ENCODE assay signal across 25 cellular contexts in genomic region chr6:144485531-144485930, GRCh38.
DNase-seq lines count a peak whose midpoint lies in the region; ATAC-seq, FAIRE-seq and TF ChIP-seq lines count a peak whose summit lies in the region.
"Had no signal": no experiment of that assay in that cellular context is flagged by ENCODE, and none has a peak within 500 bp of the region (broad histone marks: within the 10 kb centered on the region; RNA-seq: fewer than 3 reads in every experiment).

No MANE protein-coding gene starts in this region.

- no peaks in the 10 kb centered on the region for H3K9me3 Mint-ChIP-seq in central memory CD8-positive, alpha-beta T cell
- no peaks in the 10 kb centered on the region for H3K9me3 Mint-ChIP-seq in natural killer cell treated with Interleukin-12 subunit alpha and Interleukin-12 subunit beta and Interleukin-15 and Interleukin-18, amount 100 ng/mL, for 72 hours
- no peaks in the 10 kb centered on the region for H3K9me3 Mint-ChIP-seq in activated T-cell treated with anti-CD3 and anti-CD28 coated beads, Interleukin-2, amount 50 U/mL, for 24 hours
- H3K9me3 Mint-ChIP-seq: CD8-positive, alpha-beta T cell; H9; HFFc6 had no signal

- in situ Hi-C loops in HepG2 (cut with HindIII; ENCODE audit: extremely low pct_ligation_motif_present, low pct_unique_long_range_greater_than_20kb), result no loop called here

- TF ChIP-seq RAD21 in HepG2 (CRISPR knock-in tag; IDR thresholded peaks at IDR 0.05), result no peak

- H3K9me3 ChIP-seq in HepG2 (ENCODE audit: low read length), result no peaks in the 10 kb centered on the region
- no peaks in the 10 kb centered on the region for H3K9me3 ChIP-seq in right lobe of liver
- H3K9me3 ChIP-seq: SJCRH30 had no signal

- no peak for FAIRE-seq in HepG2 (lab: Jason Lieb, UNC)
- FAIRE-seq: RCC 7860 had no signal

- peaks cover 5% of the 10 kb centered on the region for H3K4me1 Mint-ChIP-seq in central memory CD8-positive, alpha-beta T cell
- peaks cover 15 to 18% of the 10 kb centered on the region in 2 donors for H3K4me1 Mint-ChIP-seq in natural killer cell treated with Interleukin-12 subunit alpha and Interleukin-12 subunit beta and Interleukin-15 and Interleukin-18, amount 100 ng/mL, for 72 hours (ENCODE audit: low read depth in 2 of 2)
- H3K4me1 Mint-ChIP-seq in activated T-cell treated with anti-CD3 and anti-CD28 coated beads, Interleukin-2, amount 50 U/mL, for 24 hours (ENCODE audit: low read depth), result peaks cover 11% of the 10 kb centered on the region

- H3K27me3 Mint-ChIP-seq in central memory CD8-positive, alpha-beta T cell, result no peaks in the 10 kb centered on the region
- no peaks in the 10 kb centered on the region for H3K27me3 Mint-ChIP-seq in natural killer cell treated with Interleukin-12 subunit alpha and Interleukin-12 subunit beta and Interleukin-15 and Interleukin-18, amount 100 ng/mL, for 72 hours
- no peaks in the 10 kb centered on the region for H3K27me3 Mint-ChIP-seq in activated T-cell treated with anti-CD3 and anti-CD28 coated beads, Interleukin-2, amount 50 U/mL, for 24 hours

- H3K4me1 ChIP-seq in HepG2 (ENCODE audit: insufficient read depth, low read length), result peaks cover 14% of the 10 kb centered on the region
- H3K4me1 ChIP-seq in right lobe of liver, result no peaks in the 10 kb centered on the region
- H3K4me1 ChIP-seq: SJCRH30 had no signal

- H3K27me3 ChIP-seq in HepG2 (ENCODE audit: control insufficient read depth in 1 of 2, insufficient read depth in 2 of 2, low read length in 2 of 2), result no peaks in the 10 kb centered on the region
- no peaks in the 10 kb centered on the region for H3K27me3 ChIP-seq in right lobe of liver
- H3K27me3 ChIP-seq: SJCRH30 had no signal

- no peak for DNase-seq in HepG2 (ENCODE audit: low spot score)
- no peak for DNase-seq in right lobe of liver
- DNase-seq in central memory CD8-positive, alpha-beta T cell (ENCODE audit: low spot score in 2 of 2), result no peak
- DNase-seq in natural killer cell treated with Interleukin-12 subunit alpha and Interleukin-12 subunit beta and Interleukin-15 and Interleukin-18, amount 100 ng/mL, for 72 hours (ENCODE audit: low spot score), result no peak
- DNase-seq in NK-92 treated with Interleukin-12 subunit alpha and Interleukin-12 subunit beta, amount 100 ng/mL, for 24 hours (lab: John Stamatoyannopoulos, UW), result no peak
- DNase-seq in middle frontal gyrus (ENCODE audit: extremely low spot score, low spot score), result no peak
- DNase-seq in activated T-cell treated with anti-CD3 and anti-CD28 coated beads, Interleukin-2, amount 50 U/mL, for 24 hours, result no peak
- DNase-seq: ACHN; C1 segment of cervical spinal cord; CD8-positive, alpha-beta T cell; H9; HFFc6; MV-4-11; NCI-H1694; NCI-H2081; NCI-H2171; NCI-H345; NCI-H524 treated with DMSO at 0.1 percent for 48 hours; NCI-H82; SJCRH30 had no signal

- TF ChIP-seq POLR2A in HepG2 (IDR thresholded peaks at IDR 0.05; ENCODE audit: insufficient read depth in 1 of 2, low read depth in 2 of 2, low read length in 2 of 2) (no peak), right lobe of liver (IDR thresholded peaks at IDR 0.05) (no peak)

- 97% methylated on average over 4 of the region's 4 CpGs for WGBS in HepG2 (ENCODE audit: low lambda C conversion rate)
- WGBS in right lobe of liver (ENCODE audit: insufficient coverage, low coverage, low lambda C conversion rate, missing lambda C conversion rate), result 83% methylated on average over 1 of the region's 4 CpGs

- peaks cover 43% of the 10 kb centered on the region for H3K36me3 Mint-ChIP-seq in central memory CD8-positive, alpha-beta T cell (ENCODE audit: insufficient read depth)
- H3K36me3 Mint-ChIP-seq in natural killer cell treated with Interleukin-12 subunit alpha and Interleukin-12 subunit beta and Interleukin-15 and Interleukin-18, amount 100 ng/mL, for 72 hours, result peaks cover 16% of the 10 kb centered on the region
- H3K36me3 Mint-ChIP-seq in activated T-cell treated with anti-CD3 and anti-CD28 coated beads, Interleukin-2, amount 50 U/mL, for 24 hours (ENCODE audit: low read depth), result peaks cover 45% of the 10 kb centered on the region

- no peak overlapping the region for H3K9ac ChIP-seq in HepG2 (ENCODE audit: insufficient read depth, low read depth, low read length)
- H3K9ac ChIP-seq: KMS-11 had no signal

- no peak overlapping the region for H3K4me3 ChIP-seq in HepG2 (replicated peaks in 1 of 3; ENCODE audit: insufficient read depth in 1 of 3, low read depth in 2 of 3, low read length in 3 of 3)
- H3K4me3 ChIP-seq in right lobe of liver, result no peak overlapping the region
- H3K4me3 ChIP-seq: SJCRH30 had no signal

- H3K27ac Mint-ChIP-seq in central memory CD8-positive, alpha-beta T cell (ENCODE audit: low read depth), result peak overlapping the region; percentile 55
- H3K27ac Mint-ChIP-seq in natural killer cell treated with Interleukin-12 subunit alpha and Interleukin-12 subunit beta and Interleukin-15 and Interleukin-18, amount 100 ng/mL, for 72 hours, result peak overlapping the region; percentile 9 to 72
- H3K27ac Mint-ChIP-seq in activated T-cell treated with anti-CD3 and anti-CD28 coated beads, Interleukin-2, amount 50 U/mL, for 24 hours, result no peak overlapping the region
- H3K27ac Mint-ChIP-seq: CD8-positive, alpha-beta T cell; H9; HFFc6 had no signal

- no peak overlapping the region for H2AFZ ChIP-seq in HepG2 (ENCODE audit: low read length)

- no peaks in the 10 kb centered on the region for H4K20me1 ChIP-seq in HepG2 (ENCODE audit: insufficient read depth, low read length)

- ATAC-seq in HepG2 (no peak), right lobe of liver (no peak), HG03196 (IDR thresholded peaks at IDR 0.05; ENCODE audit: unreplicated experiment) (no peak)
- no peak for ATAC-seq in central memory CD8-positive, alpha-beta T cell (replicated peaks; ENCODE audit: extremely low read depth, poor library complexity, severe bottlenecking)
- ATAC-seq in natural killer cell treated with Interleukin-12 subunit alpha and Interleukin-12 subunit beta and Interleukin-15 and Interleukin-18, amount 100 ng/mL, for 72 hours, result no peak
- ATAC-seq: CD8-positive, alpha-beta T cell had no signal

- no peak for TF ChIP-seq CTCF in HepG2 (CRISPR knock-in tag; IDR thresholded peaks at IDR 0.05)
- TF ChIP-seq CTCF in right lobe of liver (IDR thresholded peaks at IDR 0.05), result no peak

- no peak overlapping the region for H3K4me2 ChIP-seq in HepG2 (ENCODE audit: low read depth, low read length)
- H3K4me2 ChIP-seq: KMS-11 had no signal

- CTCF ChIA-PET in HepG2 (lab: Yijun Ruan, JAX; ENCODE audit: low intra/inter-chr PET ratio, low total read pairs), result no interaction called here

- POLR2A ChIA-PET in HepG2 (lab: Yijun Ruan, JAX), result no interaction called here

- TSS peak; percentile 30 for BruUV-seq in HepG2 (replicated peaks; lab: Mats Ljungman, UMichigan)

- H3K27ac ChIP-seq in HepG2 (ENCODE audit: extremely low read length, insufficient read depth, low read length) (no peak overlapping the region), right lobe of liver (no peak overlapping the region)
- H3K27ac ChIP-seq: 22Rv1, HL-60, KMS-11, SJCRH30 had no signal

- H3K4me3 Mint-ChIP-seq in central memory CD8-positive, alpha-beta T cell, result no peak overlapping the region
- H3K4me3 Mint-ChIP-seq in natural killer cell treated with Interleukin-12 subunit alpha and Interleukin-12 subunit beta and Interleukin-15 and Interleukin-18, amount 100 ng/mL, for 72 hours, result no peak overlapping the region
- H3K4me3 Mint-ChIP-seq in activated T-cell treated with anti-CD3 and anti-CD28 coated beads, Interleukin-2, amount 50 U/mL, for 24 hours, result no peak overlapping the region
- H3K4me3 Mint-ChIP-seq: CD8-positive, alpha-beta T cell; H9; HFFc6 had no signal

- H3K79me2 ChIP-seq in HepG2 (ENCODE audit: insufficient read depth, low read length), result no peaks in the 10 kb centered on the region

- H3K36me3 ChIP-seq in HepG2 (replicated peaks in 1 of 2; ENCODE audit: control insufficient read depth in 1 of 2, insufficient read depth in 2 of 2, low read length in 2 of 2) (peaks cover 32 to 66% of the 10 kb centered on the region in 2 experiments), right lobe of liver (peaks cover 0 to 50% (median 9%) of the 10 kb centered on the region in 4 donors)

- intact Hi-C loops in HepG2 (cut with micrococcal nuclease; ENCODE audit: unreplicated experiment) (no loop called here), right lobe of liver (cut with DNase I) (no loop called here)

- TF ChIP-seq EP300 in HepG2 (IDR thresholded peaks at IDR 0.05; ENCODE audit: low read depth in 2 of 2, low read length in 2 of 2) (no peak), HepG2 (CRISPR knock-in tag; IDR thresholded peaks at IDR 0.05; ENCODE audit: borderline replicate concordance) (no peak)

TF ChIP-seq in HepG2, 621 proteins besides CTCF, POLR2A, EP300 and RAD21 (continues in another document):
- TF ChIP-seq ZBTB20 (CRISPR knock-in tag; IDR thresholded peaks at IDR 0.05; ENCODE audit: borderline replicate concordance, low read depth), result no peak
- no peak for TF ChIP-seq MIER2 (CRISPR knock-in tag; IDR thresholded peaks at IDR 0.05)
- no peak for TF ChIP-seq BORCS8-MEF2B (CRISPR knock-in tag; IDR thresholded peaks at IDR 0.05)
- no peak for TF ChIP-seq ZNF644 (CRISPR knock-in tag; IDR thresholded peaks at IDR 0.05; ENCODE audit: low read depth)
- TF ChIP-seq CREB3 (CRISPR knock-in tag; IDR thresholded peaks at IDR 0.05), result no peak
- TF ChIP-seq FOXC1 (CRISPR knock-in tag; IDR thresholded peaks at IDR 0.05; ENCODE audit: borderline replicate concordance), result no peak
- no peak for TF ChIP-seq NR2F2 (IDR thresholded peaks at IDR 0.05; ENCODE audit: borderline replicate concordance, low read depth)
- no peak for TF ChIP-seq PHB2 (IDR thresholded peaks at IDR 0.05; ENCODE audit: partially characterized antibody)
- no peak for TF ChIP-seq ZFP36 (IDR thresholded peaks at IDR 0.05; ENCODE audit: borderline replicate concordance, low read depth, low read length, partially characterized antibody)
- no peak for TF ChIP-seq NR2F6 (IDR thresholded peaks at IDR 0.05)
- no peak for TF ChIP-seq NR2F6 (CRISPR knock-in tag; IDR thresholded peaks at IDR 0.05)
